Comparison of ENCODE assay signal across 19 cellular contexts in genomic region chr4:2925931-2926860, GRCh38. TPM values are rescaled to one million over a fixed set of nuclear protein-coding genes. Genes with fewer than 3 reads are reported as not detected.
DNase-seq lines count a peak whose midpoint lies in the region; ATAC-seq and TF ChIP-seq lines count a peak whose summit lies in the region.
"Had no signal": no experiment of that assay in that cellular context is flagged by ENCODE, and none has a peak within 500 bp of the region (broad histone marks: within the 10 kb centered on the region; RNA-seq: fewer than 3 reads in every experiment).

No MANE protein-coding gene starts in this region.

- TF ChIP-seq CTCF in VCaP (conservative IDR thresholded peaks at IDR 0.05) = no peak

- H3K36me3 Mint-ChIP-seq in stimulated activated effector memory CD8-positive, alpha-beta T cell treated with anti-CD3 and anti-CD28 coated beads, Interleukin-12 subunit alpha, Interleukin-12 subunit beta, amount 100 ng/mL, for 72 hours = peaks cover 97% of the 10 kb centered on the region

- peak overlapping the region; percentile 69; the same call in 1 of the 2 replicates for H3K27ac ChIP-seq in VCaP
- H3K27ac ChIP-seq: epithelial cell of prostate, gastroesophageal sphincter, vagina had no signal

- H3K4me3 Mint-ChIP-seq in stimulated activated effector memory CD8-positive, alpha-beta T cell treated with anti-CD3 and anti-CD28 coated beads, Interleukin-12 subunit alpha, Interleukin-12 subunit beta, amount 100 ng/mL, for 72 hours = no peak overlapping the region
- H3K4me3 Mint-ChIP-seq: CD4-positive, alpha-beta memory T cell had no signal

- no peaks in the 10 kb centered on the region for H3K9me3 Mint-ChIP-seq in stimulated activated effector memory CD8-positive, alpha-beta T cell treated with anti-CD3 and anti-CD28 coated beads, Interleukin-12 subunit alpha, Interleukin-12 subunit beta, amount 100 ng/mL, for 72 hours

- peak overlapping the region; percentile 83 for H3K27ac Mint-ChIP-seq in stimulated activated effector memory CD8-positive, alpha-beta T cell treated with anti-CD3 and anti-CD28 coated beads, Interleukin-12 subunit alpha, Interleukin-12 subunit beta, amount 100 ng/mL, for 72 hours

- no peak for ATAC-seq in left lobe of liver
- ATAC-seq in stimulated activated effector memory CD8-positive, alpha-beta T cell treated with anti-CD3 and anti-CD28 coated beads, Interleukin-12 subunit alpha, Interleukin-12 subunit beta, amount 100 ng/mL, for 72 hours = no peak
- no peak for ATAC-seq in GM21526 (IDR thresholded peaks at IDR 0.05; ENCODE audit: low FRiP score, unreplicated experiment)
- ATAC-seq in HG02763 (IDR thresholded peaks at IDR 0.05; ENCODE audit: unreplicated experiment) = no peak
- ATAC-seq: gastroesophageal sphincter had no signal

- H3K4me1 Mint-ChIP-seq in stimulated activated effector memory CD8-positive, alpha-beta T cell treated with anti-CD3 and anti-CD28 coated beads, Interleukin-12 subunit alpha, Interleukin-12 subunit beta, amount 100 ng/mL, for 72 hours = peaks cover 23% of the 10 kb centered on the region

- DNase-seq in activated T-cell treated with anti-CD3 and anti-CD28 coated beads, Interleukin-2, amount 50 U/mL, for 1 hour = peak; percentile 13
- no peak for DNase-seq in activated T-cell treated with anti-CD3 and anti-CD28 coated beads for 4 hours
- DNase-seq in left lobe of liver (ENCODE audit: low spot score) = peak; percentile 45
- DNase-seq in stimulated activated effector memory CD8-positive, alpha-beta T cell treated with anti-CD3 and anti-CD28 coated beads, Interleukin-12 subunit alpha, Interleukin-12 subunit beta, amount 100 ng/mL, for 72 hours (ENCODE audit: low spot score in 2 of 2) = no peak
- no peak for DNase-seq in mucosa of gallbladder (ENCODE audit: low spot score)
- DNase-seq: ACHN; amygdala; CD4-positive, alpha-beta memory T cell; EL; mesendoderm; NCI-H2081; NCI-H526; nucleus accumbens had no signal

RNA-seq across cellular contexts. Expression of gene NOP14, which starts 37.0 kb away (rescaled TPM):
- 18.7 TPM for total RNA-seq in left lobe of liver
- 17.6 TPM for total RNA-seq in mucosa of gallbladder

RNA-seq across cellular contexts. Expression of gene GRK4, which starts 37.2 kb away (rescaled TPM):
- total RNA-seq in left lobe of liver (3.2 TPM), mucosa of gallbladder (7.3 TPM)

Comparison
In these comparisons a context has a peak if more than half of its experiments do, and no peak if none do; other contexts are left out.
1. DNase-seq: peak in activated T-cell treated with anti-CD3 and anti-CD28 coated beads, Interleukin-2, amount 50 U/mL, for 1 hour (single experiment) and left lobe of liver (single experiment); none in activated T-cell treated with anti-CD3 and anti-CD28 coated beads for 4 hours (single experiment), stimulated activated effector memory CD8-positive, alpha-beta T cell treated with anti-CD3 and anti-CD28 coated beads, Interleukin-12 subunit alpha, Interleukin-12 subunit beta, amount 100 ng/mL, for 72 hours (0 of 2) and mucosa of gallbladder (single experiment).